21 cellular contexts compared by ENCODE assay signal in the genomic region with DNA sequence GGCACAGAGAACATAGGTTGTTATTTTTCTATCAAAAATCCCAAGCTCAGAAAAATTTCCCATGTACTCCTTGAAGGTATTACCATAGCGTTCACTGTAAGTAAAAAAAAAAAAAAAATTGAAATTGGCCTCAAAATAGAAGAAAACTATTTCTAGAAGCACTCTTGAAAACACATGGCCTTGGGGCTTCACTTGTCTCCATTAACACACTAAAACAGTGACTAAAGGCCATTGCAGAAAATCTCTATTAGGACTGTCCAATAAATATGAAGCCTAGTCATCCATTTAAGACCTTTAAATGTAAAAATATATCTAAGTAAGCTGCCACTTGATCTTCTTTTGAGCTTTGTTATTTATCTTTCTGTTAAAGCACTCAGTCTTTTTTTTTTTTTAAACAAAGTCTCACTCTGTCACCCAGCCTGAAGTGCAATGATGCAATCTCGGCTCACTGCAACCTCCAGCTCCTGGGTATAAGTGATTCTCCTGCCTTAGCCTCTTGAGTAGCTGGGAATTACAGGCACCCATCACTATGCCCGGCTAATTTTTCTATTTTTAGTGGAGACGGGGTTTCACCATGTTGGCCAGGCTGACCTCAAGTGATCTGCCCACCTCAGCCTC. TPM values are rescaled to one million over a fixed set of nuclear protein-coding genes. Genes with fewer than 3 reads are reported as not detected.
DNase-seq lines count a peak whose midpoint lies in the region; ATAC-seq and TF ChIP-seq lines count a peak whose summit lies in the region.
"Had no signal": no experiment of that assay in that cellular context is flagged by ENCODE, and none has a peak within 500 bp of the region (broad histone marks: within the 10 kb centered on the region; RNA-seq: fewer than 3 reads in every experiment).

No MANE protein-coding gene starts in this region.

- no peaks in the 10 kb centered on the region for H3K36me3 Mint-ChIP-seq in activated CD4-positive, alpha-beta T cell treated with anti-CD3 and anti-CD28 coated beads, Interleukin-2, amount 10 ng/mL, durations not matched to agents 24 days and 14 days (ENCODE audit: low read depth)
- H3K36me3 Mint-ChIP-seq in CD4-positive, alpha-beta memory T cell = no peaks in the 10 kb centered on the region

- peaks cover 2% of the 10 kb centered on the region for H3K4me1 Mint-ChIP-seq in activated CD4-positive, alpha-beta T cell treated with anti-CD3 and anti-CD28 coated beads, Interleukin-2, amount 10 ng/mL, durations not matched to agents 24 days and 14 days
- peaks cover 0 to 4% (median 0%) of the 10 kb centered on the region in 4 donors for H3K4me1 Mint-ChIP-seq in CD4-positive, alpha-beta memory T cell
- H3K4me1 Mint-ChIP-seq: B cell had no signal

- no peak for ATAC-seq in lung (ENCODE audit: insufficient read depth, low FRiP score)
- ATAC-seq in GM21723 (IDR thresholded peaks at IDR 0.05; ENCODE audit: unreplicated experiment) = no peak
- ATAC-seq in HG03520 (IDR thresholded peaks at IDR 0.05; ENCODE audit: unreplicated experiment) = no peak
- no peak for ATAC-seq in esophagus mucosa
- ATAC-seq: Right ventricle myocardium inferior had no signal

- H3K4me1 ChIP-seq in lung (ENCODE audit: control insufficient read depth in 2 of 2, insufficient read depth in 2 of 2, low read length in 2 of 2) = no peaks in the 10 kb centered on the region
- H3K4me1 ChIP-seq in CD4-positive, alpha-beta memory T cell (ENCODE audit: insufficient read depth, low read length) = no peaks in the 10 kb centered on the region
- H3K4me1 ChIP-seq: Peyer's patch had no signal

- H3K36me3 ChIP-seq in lung (ENCODE audit: control insufficient read depth in 2 of 2, insufficient read depth in 2 of 2, low read length in 2 of 2) = peaks cover 0 to 9% of the 10 kb centered on the region in 2 donors
- H3K36me3 ChIP-seq in CD4-positive, alpha-beta memory T cell (ENCODE audit: insufficient read depth, low read length) = no peaks in the 10 kb centered on the region

- DNase-seq in activated CD4-positive, alpha-beta T cell treated with anti-CD3 and anti-CD28 coated beads, Interleukin-2, amount 10 ng/mL, durations not matched to agents 24 days and 14 days = peak; percentile 28
- no peak for DNase-seq in activated CD4-positive, alpha-beta T cell treated with anti-CD3 and anti-CD28 coated beads for 1 hour
- DNase-seq in choroid plexus epithelial cell (ENCODE audit: low read depth) = peak; percentile 30
- peak; percentile 54 for DNase-seq in lung (ENCODE audit: low spot score)
- DNase-seq in CD4-positive, alpha-beta memory T cell = no peak
- DNase-seq: 8988T; COR-L47; NCI-H1048; NCI-H1436; NCI-H1930; NCI-H2171; NCI-H446; NCI-H748 treated with DMSO at 0.1 percent for 48 hours; NK-92 treated with Interleukin-12 subunit alpha and Interleukin-12 subunit beta, amount 100 ng/mL, for 24 hours; Peyer's patch had no signal

- no peaks in the 10 kb centered on the region for H3K9me3 ChIP-seq in lung (ENCODE audit: control insufficient read depth in 2 of 2, insufficient read depth in 1 of 2, low read length in 1 of 2)
- H3K9me3 ChIP-seq in CD4-positive, alpha-beta memory T cell (ENCODE audit: control insufficient read depth in 1 of 2, low read length in 2 of 2) = no peaks in the 10 kb centered on the region
- H3K9me3 ChIP-seq: Peyer's patch had no signal

- intact Hi-C loops in activated CD4-positive, alpha-beta T cell treated with anti-CD3 and anti-CD28 coated beads, Interleukin-2, amount 10 ng/mL, durations not matched to agents 24 days and 14 days (cut with micrococcal nuclease) = no loop called here
- intact Hi-C loops in CD4-positive, alpha-beta memory T cell (cut with micrococcal nuclease) = no loop called here

- H3K27me3 ChIP-seq in lung (ENCODE audit: control insufficient read depth, insufficient read depth) = no peaks in the 10 kb centered on the region
- H3K27me3 ChIP-seq in CD4-positive, alpha-beta memory T cell (ENCODE audit: insufficient read depth, low read length) = no peaks in the 10 kb centered on the region
- H3K27me3 ChIP-seq: Peyer's patch had no signal

- CTCF ChIA-PET in CD4-positive, alpha-beta memory T cell (lab: Charles Lee; ENCODE audit: partially characterized antibody) = interaction anchor here (0.7 kb wide), 3 partner anchors 44 to 400 kb away, joined by 3 read pairs; no protein-coding TSS in a partner anchor

- H3K4me3 ChIP-seq in choroid plexus epithelial cell (ENCODE audit: low read depth, low read length) (no peak overlapping the region), lung (no peak overlapping the region)
- H3K4me3 ChIP-seq in CD4-positive, alpha-beta memory T cell (ENCODE audit: low read length in 2 of 2) = no peak overlapping the region
- H3K4me3 ChIP-seq: Peyer's patch had no signal

- no peaks in the 10 kb centered on the region for H3K9me3 Mint-ChIP-seq in activated CD4-positive, alpha-beta T cell treated with anti-CD3 and anti-CD28 coated beads, Interleukin-2, amount 10 ng/mL, durations not matched to agents 24 days and 14 days
- no peaks in the 10 kb centered on the region for H3K9me3 Mint-ChIP-seq in CD4-positive, alpha-beta memory T cell

- TF ChIP-seq CTCF in choroid plexus epithelial cell (conservative IDR thresholded peaks at IDR 0.05; ENCODE audit: low read depth, low read length) (no peak), lung (IDR thresholded peaks at IDR 0.05; ENCODE audit: control extremely low read depth, extremely low read depth) (no peak)

- no peaks in the 10 kb centered on the region for H3K27me3 Mint-ChIP-seq in activated CD4-positive, alpha-beta T cell treated with anti-CD3 and anti-CD28 coated beads, Interleukin-2, amount 10 ng/mL, durations not matched to agents 24 days and 14 days
- no peaks in the 10 kb centered on the region for H3K27me3 Mint-ChIP-seq in CD4-positive, alpha-beta memory T cell

- H3K27ac Mint-ChIP-seq in activated CD4-positive, alpha-beta T cell treated with anti-CD3 and anti-CD28 coated beads, Interleukin-2, amount 10 ng/mL, durations not matched to agents 24 days and 14 days = no peak overlapping the region
- no peak overlapping the region for H3K27ac Mint-ChIP-seq in CD4-positive, alpha-beta memory T cell
- H3K27ac Mint-ChIP-seq: B cell had no signal

- 68 to 86% methylated on average over 4 of the region's 4 CpGs for WGBS in lung, 2 donors

- H3K27ac ChIP-seq in lung (ENCODE audit: low read depth in 1 of 2, low read length in 1 of 2) = no peak overlapping the region
- H3K27ac ChIP-seq in CD4-positive, alpha-beta memory T cell (ENCODE audit: low read depth, low read length) = no peak overlapping the region
- H3K27ac ChIP-seq: Peyer's patch had no signal

- POLR2A ChIA-PET in CD4-positive, alpha-beta memory T cell (lab: Charles Lee; ENCODE audit: partially characterized antibody) = no interaction called here

- H3K4me3 Mint-ChIP-seq in activated CD4-positive, alpha-beta T cell treated with anti-CD3 and anti-CD28 coated beads, Interleukin-2, amount 10 ng/mL, durations not matched to agents 24 days and 14 days = no peak overlapping the region
- H3K4me3 Mint-ChIP-seq in CD4-positive, alpha-beta memory T cell = no peak overlapping the region
- H3K4me3 Mint-ChIP-seq: B cell had no signal

RNA-seq across cellular contexts. Expression of a gene that starts 35.8 kb away (rescaled TPM):
- total RNA-seq in activated CD4-positive, alpha-beta T cell treated with anti-CD3 and anti-CD28 coated beads, Interleukin-2, amount 10 ng/mL, durations not matched to agents 24 days and 14 days = not detected in 2 replicates
- total RNA-seq in lung = 10 to 100 TPM; 10.6 to 90.4 TPM
- 1 to 10 TPM; 6.7 to 9.6 TPM for polyA plus RNA-seq in lung
- total RNA-seq in CD4-positive, alpha-beta memory T cell = under 1 TPM in 1 of 2 experiments, not detected in 1; 0.33 TPM
- polyA plus RNA-seq in CD4-positive, alpha-beta memory T cell = not detected
- 1.5 TPM for total RNA-seq in esophagus mucosa
- total RNA-seq: SK-MEL-5 had no signal

Comparison
In these comparisons a context has a peak if more than half of its experiments do, and no peak if none do; other contexts are left out.
1. DNase-seq: peak in activated CD4-positive, alpha-beta T cell treated with anti-CD3 and anti-CD28 coated beads, Interleukin-2, amount 10 ng/mL, durations not matched to agents 24 days and 14 days (single experiment), choroid plexus epithelial cell (single experiment) and lung (single experiment); none in activated CD4-positive, alpha-beta T cell treated with anti-CD3 and anti-CD28 coated beads for 1 hour (single experiment) and CD4-positive, alpha-beta memory T cell (0 of 5).